Comparison of ENCODE assay signal across 8 cellular contexts in the genomic region with DNA sequence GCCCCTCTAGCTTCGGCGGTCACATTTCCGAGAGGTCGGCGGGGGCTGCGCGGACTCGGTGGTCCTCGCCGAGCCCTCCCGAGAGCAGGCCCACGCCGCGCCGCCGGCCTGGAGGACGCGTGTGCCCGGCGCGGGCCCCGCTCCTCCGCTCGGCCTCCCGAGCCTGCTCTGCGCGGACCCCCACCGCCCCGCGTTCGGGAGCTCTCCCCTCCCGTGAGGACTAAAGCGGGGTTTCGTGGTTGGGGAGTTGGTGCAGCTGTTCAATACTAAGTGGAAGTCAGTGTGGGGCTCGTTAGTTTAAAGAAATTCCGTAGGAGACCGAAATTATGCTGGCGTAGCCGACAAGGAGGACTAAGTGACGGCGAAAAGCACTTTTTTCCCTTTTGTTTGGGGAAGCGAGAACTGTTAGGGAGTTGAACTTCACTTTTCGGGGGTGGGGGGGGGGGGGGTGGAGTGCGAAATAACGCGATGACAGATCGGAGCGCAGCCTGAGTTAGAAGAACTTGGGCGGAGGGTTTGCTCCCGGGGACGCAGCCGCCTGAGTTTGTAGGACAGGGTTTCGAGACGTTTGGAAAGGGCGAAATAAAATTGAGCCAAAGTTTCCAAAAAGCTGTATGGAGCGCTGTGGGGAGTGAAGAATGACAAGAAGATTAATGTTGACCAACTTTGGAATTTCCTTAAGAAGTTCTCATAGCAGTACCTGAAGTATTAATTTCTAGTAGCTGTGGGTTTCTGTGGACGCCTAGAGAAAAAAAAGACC. TPM values are rescaled to one million over a fixed set of nuclear protein-coding genes. Genes with fewer than 3 reads are reported as not detected.
DNase-seq lines count a peak whose midpoint lies in the region; ATAC-seq, FAIRE-seq and TF ChIP-seq lines count a peak whose summit lies in the region.

No MANE protein-coding gene starts in this region.

- H3K27me3 ChIP-seq in esophagus muscularis mucosa = no peaks in the 10 kb centered on the region
- H3K27me3 ChIP-seq in uterus = no peaks in the 10 kb centered on the region

- FAIRE-seq in A549 (lab: Jason Lieb, UNC) = no peak

- intact Hi-C loops in esophagus muscularis mucosa (cut with DNase I) = loop anchor here (5.0 kb wide), 1 partner anchor 233 kb away; no protein-coding TSS in a partner anchor
- intact Hi-C loops in uterus (cut with DNase I; ENCODE audit: low total_unique reads) = no loop called here

- POLR2A ChIA-PET in A549 (lab: Yijun Ruan, JAX) = no interaction called here

- TF ChIP-seq CTCF in A549 (IDR thresholded peaks at IDR 0.05) (no peak), esophagus muscularis mucosa (IDR thresholded peaks at IDR 0.05) (no peak), nephron (IDR thresholded peaks at IDR 0.05; ENCODE audit: unreplicated experiment in 3 of 3) (no peak), uterus (IDR thresholded peaks at IDR 0.05) (no peak)

- H3K27ac ChIP-seq in A549 = peak overlapping the region; percentile 96 to 100
- H3K27ac ChIP-seq in esophagus muscularis mucosa (replicated peaks in 1 of 4) = peak overlapping the region; percentile 97 to 99 (median 99)
- peak overlapping the region; percentile 100 for H3K27ac ChIP-seq in uterus

- TF ChIP-seq POLR2A in A549 (IDR thresholded peaks at IDR 0.05; ENCODE audit: low read length) (no peak), esophagus muscularis mucosa (IDR thresholded peaks at IDR 0.05; ENCODE audit: low read depth) (no peak), uterus (IDR thresholded peaks at IDR 0.05) (no peak)

- H3K9me3 ChIP-seq in A549 = no peaks in the 10 kb centered on the region
- H3K9me3 ChIP-seq in esophagus muscularis mucosa = no peaks in the 10 kb centered on the region
- no peaks in the 10 kb centered on the region for H3K9me3 ChIP-seq in uterus

- no peaks in the 10 kb centered on the region for H3K9me3 Mint-ChIP-seq in nephron

- DNase-seq in A549 (ENCODE audit: low read depth in 1 of 2, low spot score in 1 of 2) = peak; percentile 44 to 46
- peak; percentile 51 for DNase-seq in NCI-H1105 treated with DMSO at 0.1 percent for 48 hours (lab: John Stamatoyannopoulos, UW)
- DNase-seq in activated T-cell treated with anti-CD3 and anti-CD28 coated beads for 4 hours = peak; percentile 15
- DNase-seq in esophagus muscularis mucosa (ENCODE audit: extremely low spot score) = no peak
- peak; percentile 30 to 41 for DNase-seq in uterus

- no peaks in the 10 kb centered on the region for H3K27me3 Mint-ChIP-seq in nephron (ENCODE audit: low read depth)

- peaks cover 11% of the 10 kb centered on the region for H3K36me3 Mint-ChIP-seq in nephron (ENCODE audit: low read depth)

- no peak for TF ChIP-seq RAD21 in A549 (conservative IDR thresholded peaks at IDR 0.05 in 1 of 2, IDR thresholded peaks at IDR 0.05 in 1 of 2)

- H3K4me2 ChIP-seq in A549 = peak overlapping the region; percentile 92

- peaks cover 39% of the 10 kb centered on the region for H3K4me1 ChIP-seq in A549
- H3K4me1 ChIP-seq in esophagus muscularis mucosa = peaks cover 13 to 47% (median 38%) of the 10 kb centered on the region in 4 donors
- peaks cover 0 to 4% of the 10 kb centered on the region in 2 donors for H3K4me1 ChIP-seq in uterus

- CTCF ChIA-PET in A549 (lab: Yijun Ruan, JAX) = interaction anchor here (0.6 to 1.2 kb wide), 4 partner anchors 9 to 737 kb away, joined by 3 to 7 read pairs (median 4); no protein-coding TSS in a partner anchor

- WGBS in A549 (ENCODE audit: missing lambda C conversion rate) = 2% methylated on average over 25 of the region's 57 CpGs
- under 1% methylated on average over 13 of the region's 57 CpGs for WGBS in esophagus muscularis mucosa

- H3K4me3 ChIP-seq in A549 = peak overlapping the region; percentile 91
- peak overlapping the region; percentile 95 to 96 (median 96) for H3K4me3 ChIP-seq in esophagus muscularis mucosa
- H3K4me3 ChIP-seq in uterus = peak overlapping the region; percentile 91 to 98

- ATAC-seq in A549 (peak in 1 of 2 experiments; percentile 11; a peak in 1 of 6 replicates), GM18868 (IDR thresholded peaks at IDR 0.05; ENCODE audit: unreplicated experiment) (peak; percentile 3), GM21367 (IDR thresholded peaks at IDR 0.05; ENCODE audit: unreplicated experiment) (no peak)

- H3K27ac Mint-ChIP-seq in nephron = peak overlapping the region; percentile 98 to 100 (median 100)

- H3K4me3 Mint-ChIP-seq in nephron = peak overlapping the region; percentile 97 to 99 (median 98)

- H3K4me1 Mint-ChIP-seq in nephron = peaks cover 37% of the 10 kb centered on the region

- H3K36me3 ChIP-seq in esophagus muscularis mucosa = no peaks in the 10 kb centered on the region
- no peaks in the 10 kb centered on the region for H3K36me3 ChIP-seq in uterus

- no peak for TF ChIP-seq EP300 in A549 (IDR thresholded peaks at IDR 0.05)
- no peak for TF ChIP-seq EP300 in esophagus muscularis mucosa (IDR thresholded peaks at IDR 0.05)

TF ChIP-seq in A549, 52 proteins besides CTCF, POLR2A, EP300 and RAD21:
- no peak for TF ChIP-seq HOXB5 (CRISPR knock-in tag; IDR thresholded peaks at IDR 0.05)
- 0 out of 2 replicates have a peak, but pooled peaks have one; percentile 12 for TF ChIP-seq REST (IDR thresholded peaks at IDR 0.05)

RNA-seq across cellular contexts. Expression of gene QKI, which starts 1.3 kb away (rescaled TPM):
- polyA plus RNA-seq in A549 (2011; rRNA removed) = 90.5 and 98.2 TPM in 2 replicates
- 61.4 and 77.8 TPM in 2 replicates for polyA plus RNA-seq in A549 (2012; cell fraction: cytosol; rRNA removed)
- polyA plus RNA-seq in A549 (2012; cell fraction: nucleus; rRNA removed) = 50.1 and 51.2 TPM in 2 replicates
- polyA plus RNA-seq in A549 (2017; fragmentation: RNase III; extraction: RNeasy Plus Mini Kit Qiagen cat#74134 plus additional on column Dnase treatment) = 69.5 to 74.5 TPM (median 71.9 TPM) in 3 replicates
- polyA minus RNA-seq in A549 (2011; rRNA and poly(A)+ RNA removed) = 184 and 220 TPM in 2 replicates
- total RNA-seq in esophagus muscularis mucosa = 100 to 1,000 TPM; 176 to 290 (median 237) TPM
- 100 to 1,000 TPM in 3 of 4 donors, 10 to 100 TPM in 1; 93.5 to 213 (median 164) TPM for total RNA-seq in uterus
